18 cellular contexts compared by ENCODE assay signal in the genomic region with DNA sequence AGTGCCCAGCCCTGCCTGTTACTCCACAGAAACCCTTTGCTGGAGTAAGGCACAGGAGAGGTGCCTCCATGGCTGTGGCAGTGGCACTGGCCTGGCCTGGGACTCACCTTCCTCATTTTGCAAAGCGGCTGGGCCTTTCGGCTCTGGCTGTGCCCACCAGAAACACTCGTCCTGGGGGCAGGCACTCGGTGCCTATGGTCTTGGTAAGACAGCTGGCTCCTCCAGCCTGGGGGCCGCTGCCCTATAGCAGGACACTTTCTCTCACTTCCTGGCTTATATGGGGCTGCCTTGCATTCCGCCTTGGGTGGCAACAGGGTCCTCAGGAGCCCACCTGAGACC. TPM values are rescaled to one million over a fixed set of nuclear protein-coding genes. Genes with fewer than 3 reads are reported as not detected.
A peak's percentile ranks its signal among the peaks of the same experiment; 100 is the strongest.
DNase-seq lines count a peak whose midpoint lies in the region; ATAC-seq and TF ChIP-seq lines count a peak whose summit lies in the region.
"Had no signal": no experiment of that assay in that cellular context is flagged by ENCODE, and none has a peak within 500 bp of the region (broad histone marks: within the 10 kb centered on the region; RNA-seq: fewer than 3 reads in every experiment).

No MANE protein-coding gene starts in this region.

- H3K27me3 ChIP-seq in right atrium auricular region (no peaks in the 10 kb centered on the region), smooth muscle cell (ENCODE audit: low read depth) (no peaks in the 10 kb centered on the region)

- no peaks in the 10 kb centered on the region for H3K27me3 Mint-ChIP-seq in T-helper 17 cell

- H3K36me3 ChIP-seq in right atrium auricular region: no peaks in the 10 kb centered on the region
- H3K36me3 ChIP-seq in smooth muscle cell (ENCODE audit: low read depth): no peaks in the 10 kb centered on the region

- H3K27ac ChIP-seq in C4-2B (peak overlapping the region; percentile 69), right atrium auricular region (peak overlapping the region; percentile 90 to 97), smooth muscle cell (ENCODE audit: low read depth) (peak overlapping the region; percentile 99)
- H3K27ac ChIP-seq: KMS-11 had no signal

- peaks cover 93% of the 10 kb centered on the region for H3K79me2 ChIP-seq in smooth muscle cell (ENCODE audit: low read depth)

- peak overlapping the region; percentile 76 for H3K9ac ChIP-seq in smooth muscle cell (ENCODE audit: low read depth)
- H3K9ac ChIP-seq: KMS-11 had no signal

- H3K9me3 ChIP-seq in T-helper 17 cell (ENCODE audit: control insufficient read depth, low read length, poor library complexity, severe bottlenecking): no peaks in the 10 kb centered on the region
- H3K9me3 ChIP-seq in right atrium auricular region: no peaks in the 10 kb centered on the region
- no peaks in the 10 kb centered on the region for H3K9me3 ChIP-seq in smooth muscle cell (replicated peaks; ENCODE audit: low read depth)

- DNase-seq in T-helper 17 cell (no peak), right atrium auricular region (ENCODE audit: low spot score) (no peak), smooth muscle cell (lab: John Stamatoyannopoulos, UW; ENCODE audit: unreplicated experiment) (no peak), islet precursor cell (no peak), NCI-H2107 treated with DMSO at 0.1 percent for 48 hours (lab: John Stamatoyannopoulos, UW; ENCODE audit: unreplicated experiment) (no peak), NCI-H510A treated with DMSO at 0.1 percent for 48 hours (lab: John Stamatoyannopoulos, UW) (no peak)
- DNase-seq in stimulated activated naive CD4-positive, alpha-beta T cell treated with Interleukin-2 at 50 U/mL for 16 hours (lab: John Stamatoyannopoulos, UW): no peak
- DNase-seq: activated CD4-positive, alpha-beta T cell treated with anti-CD3 and anti-CD28 coated beads, Interleukin-2, amount 10 ng/mL, durations not matched to agents 24 days and 14 days; activated naive CD4-positive, alpha-beta T cell treated with anti-CD3 and anti-CD28 coated beads, Interleukin-2, amount 50 U/mL, for 16 hours; effector memory CD4-positive, alpha-beta T cell; NCI-H1436; NCI-H2227 treated with DMSO at 0.1 percent for 48 hours; nephron progenitor cell; SIG-M5; stimulated activated CD4-positive, alpha-beta T cell treated with anti-CD3 and anti-CD28 coated beads, Interleukin-4, amount 100 ng/mL, for 4 hours had no signal

- no peak for TF ChIP-seq CTCF in C4-2B (conservative IDR thresholded peaks at IDR 0.05)
- TF ChIP-seq CTCF in right atrium auricular region (IDR thresholded peaks at IDR 0.05): no peak
- no peak for TF ChIP-seq CTCF in smooth muscle cell (IDR thresholded peaks at IDR 0.05; ENCODE audit: borderline replicate concordance, insufficient read depth, poor library complexity, severe bottlenecking)

- no peak overlapping the region for H2AFZ ChIP-seq in smooth muscle cell (ENCODE audit: low read depth)

- H4K20me1 ChIP-seq in smooth muscle cell (ENCODE audit: low read depth): peaks cover 98% of the 10 kb centered on the region

- no peak overlapping the region for H3K4me3 Mint-ChIP-seq in T-helper 17 cell
- H3K4me3 Mint-ChIP-seq: activated CD4-positive, alpha-beta T cell treated with anti-CD3 and anti-CD28 coated beads, Interleukin-2, amount 10 ng/mL, durations not matched to agents 24 days and 14 days; B cell; nephron progenitor cell had no signal

- H3K4me2 ChIP-seq in smooth muscle cell: peak overlapping the region; percentile 18
- H3K4me2 ChIP-seq: KMS-11 had no signal

- peaks cover 53% of the 10 kb centered on the region for H3K4me1 Mint-ChIP-seq in T-helper 17 cell

- no peak for ATAC-seq in T-helper 17 cell

- peak overlapping the region; percentile 16 for H3K27ac Mint-ChIP-seq in T-helper 17 cell
- H3K27ac Mint-ChIP-seq: activated CD4-positive, alpha-beta T cell treated with anti-CD3 and anti-CD28 coated beads, Interleukin-2, amount 10 ng/mL, durations not matched to agents 24 days and 14 days; B cell; nephron progenitor cell had no signal

- H3F3A ChIP-seq in smooth muscle cell (ENCODE audit: low read depth): peaks cover 11% of the 10 kb centered on the region

- 98% methylated on average over 6 of the region's 6 CpGs for WGBS in smooth muscle cell (ENCODE audit: low lambda C conversion rate)

- H3K4me3 ChIP-seq in right atrium auricular region (no peak overlapping the region), smooth muscle cell (no peak overlapping the region)

- H3K4me1 ChIP-seq in right atrium auricular region (peaks cover 0 to 100% of the 10 kb centered on the region in 2 donors), smooth muscle cell (ENCODE audit: low read depth) (peaks cover 36% of the 10 kb centered on the region)

- peaks cover 2% of the 10 kb centered on the region for H3K36me3 Mint-ChIP-seq in T-helper 17 cell (ENCODE audit: low read depth)

RNA-seq across cellular contexts. Expression of gene ZMIZ1, which starts 13.2 kb away (rescaled TPM):
- total RNA-seq in T-helper 17 cell (10 to 100 TPM; 30.0 to 34.0 TPM), right atrium auricular region (10 to 100 TPM; 59.3 to 71.0 TPM), smooth muscle cell (12.0 and 31.3 TPM in 2 replicates)
- polyA plus RNA-seq in smooth muscle cell: 24.2 and 28.9 TPM in 2 replicates
